In the genomic region with DNA sequence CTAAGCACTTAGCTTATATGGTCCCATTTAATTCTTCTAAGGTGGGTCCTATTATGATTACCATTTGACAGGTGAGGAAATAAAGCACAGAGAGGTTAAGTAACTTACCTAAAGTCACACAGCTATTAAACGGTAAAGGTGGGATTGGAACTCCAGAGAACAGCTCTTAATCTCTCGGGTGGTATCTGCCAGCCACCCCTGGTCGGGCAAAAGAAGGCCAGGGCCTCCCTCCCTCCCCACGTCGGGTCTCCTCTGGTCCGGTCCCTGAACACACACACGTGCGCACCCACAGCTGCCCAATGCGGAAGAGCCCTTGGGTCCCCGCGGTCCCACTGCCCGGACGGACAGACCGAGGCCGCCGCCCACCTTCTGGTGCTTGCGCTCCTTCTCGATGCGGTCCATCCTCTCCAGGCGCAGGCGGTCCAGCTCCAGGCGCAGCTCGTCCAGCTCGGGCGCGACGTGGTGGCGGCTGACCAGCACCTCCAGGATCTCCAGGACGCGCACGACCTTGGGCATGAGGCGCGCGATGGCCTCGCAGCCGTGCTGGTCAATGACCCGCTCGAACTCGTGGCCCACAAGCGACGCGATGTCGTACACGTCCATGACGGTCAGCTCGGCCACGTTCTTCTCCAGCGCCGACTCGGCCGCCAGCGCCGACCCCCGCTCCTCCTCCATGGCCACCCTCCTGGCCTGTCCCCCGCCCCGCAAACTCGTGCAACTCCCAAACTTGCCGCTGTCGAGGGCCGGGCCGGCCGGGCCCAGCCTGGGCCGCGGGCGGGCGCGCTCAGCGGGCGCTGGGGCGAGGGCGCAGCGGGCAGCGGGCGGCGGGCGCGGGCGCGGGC, we compare ENCODE assay signal across 8 cellular contexts. TPM values are rescaled to one million over a fixed set of nuclear protein-coding genes. Genes with fewer than 3 reads are reported as not detected.
DNase-seq lines count a peak whose midpoint lies in the region; ATAC-seq and TF ChIP-seq lines count a peak whose summit lies in the region.

No MANE protein-coding gene starts in this region.

- H3K4me3 ChIP-seq in psoas muscle = peak overlapping the region; percentile 91

- H3K27ac ChIP-seq in psoas muscle = peak overlapping the region; percentile 81

- 2 to 3% (median 3%) methylated on average over 48 to 79 of the region's 79 CpGs for WGBS in psoas muscle, 3 donors

- no peaks in the 10 kb centered on the region for H3K27me3 ChIP-seq in psoas muscle (ENCODE audit: insufficient read depth in 3 of 3, low read length in 2 of 3)

- peaks cover 28% of the 10 kb centered on the region for H3K4me1 ChIP-seq in psoas muscle

- intact Hi-C loops in psoas muscle (cut with DNase I) = loop anchor here (5.0 kb wide), 4 partner anchors 49 to 141 kb away; a partner anchor contains a TSS

- peak; percentile 34 to 56 (median 51) for ATAC-seq in psoas muscle
- no peak for ATAC-seq in HG02798 (IDR thresholded peaks at IDR 0.05; ENCODE audit: poor library complexity, unreplicated experiment)

- TF ChIP-seq CTCF in psoas muscle (IDR thresholded peaks at IDR 0.05) = no peak

- H3K9me3 ChIP-seq in psoas muscle = no peaks in the 10 kb centered on the region

- peak in 2 of 3 experiments; percentile 48 to 53 for DNase-seq in NCI-H1417 (lab: John Stamatoyannopoulos, UW)
- no peak for DNase-seq in NCI-H1417 treated with DMSO at 0.1 percent for 48 hours (lab: John Stamatoyannopoulos, UW)
- DNase-seq in NCI-H460 (ENCODE audit: extremely low read depth, low read depth) = peak; percentile 6
- peak; percentile 71 for DNase-seq in astrocyte of the hippocampus (ENCODE audit: low read depth, low spot score)
- peak; percentile 57 for DNase-seq in hepatic stellate cell (ENCODE audit: low spot score)
- peak; percentile 61 to 83 for DNase-seq in psoas muscle
- no peak for DNase-seq in NCI-H446 treated with DMSO at 0.1 percent for 48 hours (lab: John Stamatoyannopoulos, UW)

- H3K36me3 ChIP-seq in psoas muscle (ENCODE audit: insufficient read depth in 1 of 2, low read depth in 1 of 2) = peaks cover 0 to 13% of the 10 kb centered on the region in 2 donors

RNA-seq across cellular contexts. Expression of a gene that starts 0.5 kb away (rescaled TPM):
- total RNA-seq in NCI-H460 (2014; rRNA removed; shearing (Covaris generic)) = 12.4 and 12.5 TPM in 2 replicates
- polyA plus RNA-seq in NCI-H460 (2014; cell fraction: nucleus; rRNA removed) = 12.4 and 17.3 TPM in 2 replicates
- total RNA-seq in psoas muscle = 10 to 100 TPM; 43.7 to 73.7 (median 59.0) TPM
- 10 to 100 TPM; 34.8 to 64.7 (median 46.7) TPM for polyA plus RNA-seq in psoas muscle

RNA-seq across cellular contexts. Expression of a gene that starts 51.3 kb away (rescaled TPM):
- total RNA-seq in NCI-H460 (2014; rRNA removed; shearing (Covaris generic)) = 341 and 369 TPM in 2 replicates
- polyA plus RNA-seq in NCI-H460 (2014; cell fraction: nucleus; rRNA removed) = 216 and 222 TPM in 2 replicates
- total RNA-seq in psoas muscle = 100 to 1,000 TPM; 100 to 221 (median 145) TPM
- 100 to 1,000 TPM; 118 to 267 (median 238) TPM for polyA plus RNA-seq in psoas muscle

Comparison
In these comparisons a context has a peak if more than half of its experiments do, and no peak if none do; other contexts are left out.
1. DNase-seq: peak in NCI-H1417 (2 of 3), NCI-H460 (single experiment), astrocyte of the hippocampus (single experiment), hepatic stellate cell (single experiment) and psoas muscle (2 of 2); none in NCI-H1417 treated with DMSO at 0.1 percent for 48 hours (single experiment) and NCI-H446 treated with DMSO at 0.1 percent for 48 hours (single experiment).